19 cellular contexts compared by ENCODE assay signal in genomic region chr1:112960381-112960780, GRCh38. TPM values are rescaled to one million over a fixed set of nuclear protein-coding genes. Genes with fewer than 3 reads are reported as not detected.
DNase-seq lines count a peak whose midpoint lies in the region; ATAC-seq, FAIRE-seq and TF ChIP-seq lines count a peak whose summit lies in the region.
"Had no signal": no experiment of that assay in that cellular context is flagged by ENCODE, and none has a peak within 500 bp of the region (broad histone marks: within the 10 kb centered on the region; RNA-seq: fewer than 3 reads in every experiment).

No MANE protein-coding gene starts in this region.

- CTCF ChIA-PET in A673 (lab: Charles Lee) (no interaction called here), OCI-LY7 (lab: Charles Lee; ENCODE audit: unreplicated experiment) (no interaction called here)

- H3K4me1 Mint-ChIP-seq in brain: peaks cover 49% of the 10 kb centered on the region

- H3K4me2 ChIP-seq in BLaER1 treated with 17β-estradiol and CSF1 and Interleukin-3, amounts not matched to agents 10 nM and 100 nM: peak overlapping the region in 10 of 11 experiments; percentile 8 to 99 (median 94); a peak in 11 of 22 replicates
- peak overlapping the region; percentile 88 for H3K4me2 ChIP-seq in OCI-LY7 (ENCODE audit: low read length)

- BruUV-seq in A673 (replicated peaks; lab: Mats Ljungman, UMichigan) (no TSS peak), OCI-LY7 (replicated peaks; lab: Mats Ljungman, UMichigan) (no TSS peak)

- H3K36me3 ChIP-seq in A673 (ENCODE audit: insufficient read depth, low read length, poor library complexity, severe bottlenecking) (peaks cover 42% of the 10 kb centered on the region), OCI-LY7 (ENCODE audit: insufficient read depth, low read length) (peaks cover 62% of the 10 kb centered on the region)
- peaks cover 46 to 60% (median 54%) of the 10 kb centered on the region in 11 experiments for H3K36me3 ChIP-seq in BLaER1 treated with 17β-estradiol and CSF1 and Interleukin-3, amounts not matched to agents 10 nM and 100 nM

- FAIRE-seq in GM12891 (lab: Jason Lieb, UNC): no peak
- FAIRE-seq: bronchial epithelial cell, GM18507 had no signal

- no peak overlapping the region for H2AFZ ChIP-seq in OCI-LY7 (ENCODE audit: low read length)
- H2AFZ ChIP-seq: parathyroid adenoma had no signal

- peaks cover 87% of the 10 kb centered on the region for H3K79me2 ChIP-seq in OCI-LY7 (ENCODE audit: insufficient read depth, low read depth, low read length)
- H3K79me2 ChIP-seq: parathyroid adenoma had no signal

- H3K9me3 ChIP-seq in A673 (ENCODE audit: low read depth, low read length, poor library complexity, severe bottlenecking) (no peaks in the 10 kb centered on the region), OCI-LY7 (ENCODE audit: low read length) (no peaks in the 10 kb centered on the region)
- peaks cover 0 to 4% (median 0%) of the 10 kb centered on the region in 11 experiments; a peak in 2 of 22 replicates for H3K9me3 ChIP-seq in BLaER1 treated with 17β-estradiol and CSF1 and Interleukin-3, amounts not matched to agents 10 nM and 100 nM (replicated peaks in 1 of 11)

- no peak for TF ChIP-seq POLR2A in GM12891 (IDR thresholded peaks at IDR 0.05; ENCODE audit: low read depth, low read length)

- H3K27me3 ChIP-seq in A673 (replicated peaks; ENCODE audit: insufficient read depth, low read depth, low read length, poor library complexity): no peaks in the 10 kb centered on the region
- H3K27me3 ChIP-seq in BLaER1 treated with 17β-estradiol and CSF1 and Interleukin-3, amounts not matched to agents 10 nM and 100 nM: no peaks in the 10 kb centered on the region

- intact Hi-C loops in A673 (cut with micrococcal nuclease; ENCODE audit: unreplicated experiment): no loop called here
- intact Hi-C loops in OCI-LY7 (cut with micrococcal nuclease; ENCODE audit: unreplicated experiment): no loop called here

- H3K9ac ChIP-seq in BLaER1 treated with 17β-estradiol and CSF1 and Interleukin-3, amounts not matched to agents 10 nM and 100 nM: peak overlapping the region in 2 of 11 experiments; percentile 27 to 32; a peak in 1 of 22 replicates
- H3K9ac ChIP-seq: parathyroid adenoma had no signal

- peak overlapping the region in 4 of 5 experiments; percentile 19 to 72 (median 26) for H3K4me3 Mint-ChIP-seq in brain
- H3K4me3 Mint-ChIP-seq: mesothelial cell of epicardium had no signal

- H3K4me3 ChIP-seq in A673 (ENCODE audit: low read depth, low read length, poor library complexity, severe bottlenecking) (no peak overlapping the region), OCI-LY7 (ENCODE audit: low read depth, low read length, poor library complexity, severe bottlenecking) (peak overlapping the region; percentile 88)
- H3K4me3 ChIP-seq in BLaER1 treated with 17β-estradiol and CSF1 and Interleukin-3, amounts not matched to agents 10 nM and 100 nM: no peak overlapping the region

- H3K36me3 Mint-ChIP-seq in brain: peaks cover 46% of the 10 kb centered on the region

- peak overlapping the region in 2 of 5 experiments; percentile 16 to 44 for H3K27ac Mint-ChIP-seq in brain
- H3K27ac Mint-ChIP-seq: nephron had no signal

- TF ChIP-seq CTCF in A673 (conservative IDR thresholded peaks at IDR 0.05; ENCODE audit: low read depth, low read length) (no peak), OCI-LY7 (conservative IDR thresholded peaks at IDR 0.05; ENCODE audit: low read length) (no peak), brain (conservative IDR thresholded peaks at IDR 0.05) (no peak)

- no peaks in the 10 kb centered on the region for H3K9me2 ChIP-seq in OCI-LY7 (ENCODE audit: insufficient read depth, low read length)

- peaks cover 9% of the 10 kb centered on the region for H3K27me3 Mint-ChIP-seq in brain
- H3K27me3 Mint-ChIP-seq: activated CD8-positive, alpha-beta T cell treated with anti-CD3 and anti-CD28 coated beads for 36 hours; stimulated activated naive B cell treated with anti-CD40 and anti-IgM and Interleukin-4, amounts not matched to agents 10 μg/mL and 1 μg/mL and 100 μg/mL, for 72 hours had no signal

- DNase-seq in A673 (ENCODE audit: low spot score): no peak
- no peak for DNase-seq in OCI-LY7 (ENCODE audit: low spot score)
- no peak for DNase-seq in stimulated activated CD4-positive, alpha-beta T cell treated with anti-CD3 and anti-CD28 coated beads, Interleukin-2, amount 100 ng/mL, for 48 hours
- DNase-seq in GM12891 (ENCODE audit: insufficient read length, low spot score): no peak
- DNase-seq: activated CD8-positive, alpha-beta T cell treated with anti-CD3 and anti-CD28 coated beads for 36 hours; Calu3; cortex of kidney; NCI-H1417; NCI-H510A treated with DMSO at 0.1 percent for 48 hours; Right ventricle myocardium superior; stimulated activated naive B cell treated with anti-CD40 and anti-IgM and Interleukin-4, amounts not matched to agents 10 μg/mL and 1 μg/mL and 100 μg/mL, for 72 hours had no signal

- no peak for ATAC-seq in GM19455 (IDR thresholded peaks at IDR 0.05; ENCODE audit: unreplicated experiment)
- ATAC-seq: activated CD8-positive, alpha-beta T cell treated with anti-CD3 and anti-CD28 coated beads for 36 hours; stimulated activated naive B cell treated with anti-CD40 and anti-IgM and Interleukin-4, amounts not matched to agents 10 μg/mL and 1 μg/mL and 100 μg/mL, for 72 hours had no signal

- POLR2A ChIA-PET in A673 (lab: Charles Lee; ENCODE audit: low non-redundant PET) (no interaction called here), OCI-LY7 (lab: Charles Lee) (interaction anchor here (0.7 to 1.2 kb wide), 2 partner anchors 13 to 798 kb away, joined by 3 to 4 read pairs; no protein-coding TSS in a partner anchor)

- H3K27ac ChIP-seq in A673 (ENCODE audit: low read depth, low read length, poor library complexity, severe bottlenecking) (peak overlapping the region; percentile 2), OCI-LY7 (ENCODE audit: low read depth, low read length, poor library complexity, severe bottlenecking) (peak overlapping the region; percentile 26)
- no peak overlapping the region for H3K27ac ChIP-seq in BLaER1 treated with 17β-estradiol and CSF1 and Interleukin-3, amounts not matched to agents 10 nM and 100 nM
- H3K27ac ChIP-seq: parathyroid adenoma had no signal

- peaks cover 0 to 27% (median 5%) of the 10 kb centered on the region in 11 experiments; a peak in 13 of 22 replicates for H4K20me1 ChIP-seq in BLaER1 treated with 17β-estradiol and CSF1 and Interleukin-3, amounts not matched to agents 10 nM and 100 nM
- H4K20me1 ChIP-seq in OCI-LY7 (ENCODE audit: insufficient read depth, low read length): peaks cover 14% of the 10 kb centered on the region; the same call in 1 of the 2 replicates

- peaks cover 10% of the 10 kb centered on the region for H3K4me1 ChIP-seq in A673 (ENCODE audit: insufficient read depth, low read length, poor library complexity, severe bottlenecking)
- peaks cover 17 to 39% (median 29%) of the 10 kb centered on the region in 10 experiments for H3K4me1 ChIP-seq in BLaER1 treated with 17β-estradiol and CSF1 and Interleukin-3, amounts not matched to agents 10 nM and 100 nM
- peaks cover 23% of the 10 kb centered on the region for H3K4me1 ChIP-seq in OCI-LY7 (ENCODE audit: insufficient read depth, low read length, poor library complexity, severe bottlenecking)
- H3K4me1 ChIP-seq: parathyroid adenoma had no signal

- H3K9me3 Mint-ChIP-seq in brain: peaks cover 0 to 4% (median 2%) of the 10 kb centered on the region in 5 experiments
- H3K9me3 Mint-ChIP-seq: activated CD8-positive, alpha-beta T cell treated with anti-CD3 and anti-CD28 coated beads for 36 hours; nephron; stimulated activated naive B cell treated with anti-CD40 and anti-IgM and Interleukin-4, amounts not matched to agents 10 μg/mL and 1 μg/mL and 100 μg/mL, for 72 hours had no signal

TF ChIP-seq in GM12891, 5 proteins besides CTCF, POLR2A, EP300 and RAD21:
- TF ChIP-seq TAF1 (IDR thresholded peaks at IDR 0.05; ENCODE audit: low read depth, low read length): no peak
- no peak for TF ChIP-seq POU2F2 (IDR thresholded peaks at IDR 0.05; ENCODE audit: low read depth, low read length)
- TF ChIP-seq POLR2AphosphoS5 (IDR thresholded peaks at IDR 0.05; ENCODE audit: low read depth, low read length): no peak
- TF ChIP-seq SPI1 (IDR thresholded peaks at IDR 0.05; ENCODE audit: low read depth, low read length): no peak
- no peak for TF ChIP-seq PAX5 (IDR thresholded peaks at IDR 0.05; ENCODE audit: insufficient read depth, low read length, severe bottlenecking)

RNA-seq across cellular contexts. Expression of gene SLC16A1, which starts 4.4 kb away (rescaled TPM):
- 101 and 112 TPM in 2 replicates for total RNA-seq in A673 (2021)
- 50.9 and 56.1 TPM in 2 replicates for total RNA-seq in OCI-LY7 (2014; rRNA removed; shearing (Covaris generic))
- 60.3 and 67.8 TPM in 2 replicates for total RNA-seq in OCI-LY7 (2022)
- polyA plus RNA-seq in brain (ENCODE audit: insufficient read depth, low read depth, low replicate concordance): 38.9 TPM
- polyA plus RNA-seq in GM12891 (2012; ENCODE audit: low read depth, missing spikeins): 37.1 TPM

Comparison
In these comparisons a context has a peak if more than half of its experiments do, and no peak if none do; other contexts are left out.
1. H3K27ac ChIP-seq: peak in A673 (single experiment) and OCI-LY7 (single experiment); none in BLaER1 treated with 17β-estradiol and CSF1 and Interleukin-3, amounts not matched to agents 10 nM and 100 nM (0 of 11).